ENCODE assay signal across 22 cellular contexts in the genomic region with DNA sequence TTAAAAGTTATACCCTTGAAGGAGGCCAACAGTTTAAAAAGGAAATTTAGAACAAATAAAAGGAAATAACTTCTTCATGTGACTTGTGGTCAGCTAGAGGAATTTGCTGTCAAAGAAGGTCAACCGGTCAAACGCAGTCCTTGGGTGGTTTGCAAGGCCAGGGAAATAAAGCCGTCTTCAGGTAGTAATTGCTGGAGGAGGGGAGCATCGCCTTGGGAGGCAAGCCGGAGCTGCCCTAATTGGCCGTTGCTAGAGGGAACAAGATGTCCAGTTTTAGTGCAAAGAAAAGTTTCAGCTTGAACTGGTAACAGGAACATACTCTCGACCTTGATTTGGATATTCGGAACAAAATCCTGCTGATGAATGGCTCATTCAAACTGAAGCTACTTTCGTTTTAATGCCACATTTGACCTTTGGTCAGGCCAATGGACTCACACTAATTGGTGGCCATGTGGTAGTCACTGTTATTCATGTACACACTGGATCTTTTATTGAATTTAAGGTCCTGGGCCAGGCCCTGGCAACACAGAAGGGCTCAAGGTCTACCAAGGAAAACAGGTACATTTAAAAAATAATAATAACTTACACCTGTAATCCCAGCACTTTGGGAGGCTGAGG. TPM values are rescaled to one million over a fixed set of nuclear protein-coding genes. Genes with fewer than 3 reads are reported as not detected.
DNase-seq lines count a peak whose midpoint lies in the region; ATAC-seq lines count a peak whose summit lies in the region.
"Had no signal": no experiment of that assay in that cellular context is flagged by ENCODE, and none has a peak within 500 bp of the region (broad histone marks: within the 10 kb centered on the region; RNA-seq: fewer than 3 reads in every experiment).

No MANE protein-coding gene starts in this region.

- no peaks in the 10 kb centered on the region for H3K9me3 ChIP-seq in SJSA1 (replicated peaks)
- peaks cover 0 to 4% of the 10 kb centered on the region in 2 donors for H3K9me3 ChIP-seq in neuronal stem cell (replicated peaks in 1 of 2; ENCODE audit: control insufficient read depth in 2 of 2, insufficient read depth in 1 of 2, low read depth in 1 of 2, low read length in 2 of 2)
- H3K9me3 ChIP-seq: A549, ascending aorta, gastroesophageal sphincter, lower lobe of right lung, prostate gland had no signal

- H3K4me1 ChIP-seq in SJSA1 (replicated peaks) (peaks cover 35% of the 10 kb centered on the region), neuronal stem cell (ENCODE audit: control insufficient read depth in 2 of 2, insufficient read depth in 1 of 2, low read depth in 1 of 2, low read length in 2 of 2) (peaks cover 3 to 5% of the 10 kb centered on the region in 2 donors)
- H3K4me1 ChIP-seq: ascending aorta, gastroesophageal sphincter, lower lobe of right lung, prostate gland had no signal

- no peak overlapping the region for H2BK12ac ChIP-seq in neuronal stem cell (ENCODE audit: low read length)

- peaks cover 2% of the 10 kb centered on the region for H3K9me3 Mint-ChIP-seq in activated naive CD8-positive, alpha-beta T cell treated with anti-CD3 and anti-CD28 coated beads for 36 hours
- H3K9me3 Mint-ChIP-seq: activated CD4-positive, alpha-beta T cell treated with anti-CD3 and anti-CD28 coated beads, Interleukin-2, amount 10 ng/mL, durations not matched to agents 24 days and 14 days had no signal

- DNase-seq in COLO829 (ENCODE audit: low spot score) (peak; percentile 58), SJSA1 (ENCODE audit: low read depth in 1 of 2, low spot score in 2 of 2) (peak; percentile 74 to 79), glomerular visceral epithelial cell (ENCODE audit: extremely low spot score) (peak; percentile 59), neuronal stem cell (ENCODE audit: low spot score) (no peak), GM19238 (ENCODE audit: insufficient read length, low spot score) (no peak), left cardiac atrium (no peak)
- no peak for DNase-seq in activated naive CD8-positive, alpha-beta T cell treated with anti-CD3 and anti-CD28 coated beads for 36 hours
- DNase-seq: activated CD4-positive, alpha-beta T cell treated with anti-CD3 and anti-CD28 coated beads, Interleukin-2, amount 10 ng/mL, durations not matched to agents 24 days and 14 days; activated gamma-delta T cell treated with Interleukin-2 at 50 U/mL for 16 hours; DMS153; HFFc6; lower lobe of right lung; NCI-H1694; NCI-H345; SW 1271 had no signal

- H3K27ac ChIP-seq in SJSA1 (peak overlapping the region; percentile 51), neuronal stem cell (replicated peaks; ENCODE audit: low read length) (no peak overlapping the region)
- H3K27ac ChIP-seq: A549, ascending aorta, gastroesophageal sphincter, lower lobe of right lung, prostate gland, RWPE1 had no signal

- no peak overlapping the region for H3K23ac ChIP-seq in neuronal stem cell (ENCODE audit: low read depth, low read length, poor library complexity)

- peak overlapping the region; percentile 18 for H2AFZ ChIP-seq in neuronal stem cell (ENCODE audit: low read length)

- H3K36me3 ChIP-seq in SJSA1 = no peaks in the 10 kb centered on the region
- peaks cover 0 to 2% of the 10 kb centered on the region in 2 donors for H3K36me3 ChIP-seq in neuronal stem cell (replicated peaks in 1 of 2; ENCODE audit: control insufficient read depth in 2 of 2, insufficient read depth in 2 of 2, low read length in 2 of 2)
- H3K36me3 ChIP-seq: ascending aorta, gastroesophageal sphincter, lower lobe of right lung, prostate gland had no signal

- H3K27me3 Mint-ChIP-seq in activated naive CD8-positive, alpha-beta T cell treated with anti-CD3 and anti-CD28 coated beads for 36 hours = no peaks in the 10 kb centered on the region
- H3K27me3 Mint-ChIP-seq: activated CD4-positive, alpha-beta T cell treated with anti-CD3 and anti-CD28 coated beads, Interleukin-2, amount 10 ng/mL, durations not matched to agents 24 days and 14 days had no signal

- no peaks in the 10 kb centered on the region for H3K79me1 ChIP-seq in neuronal stem cell (ENCODE audit: low read depth, low read length)

- H4K8ac ChIP-seq in neuronal stem cell (ENCODE audit: low read depth, low read length) = no peak overlapping the region

- no peaks in the 10 kb centered on the region for H3K36me3 Mint-ChIP-seq in activated naive CD8-positive, alpha-beta T cell treated with anti-CD3 and anti-CD28 coated beads for 36 hours
- H3K36me3 Mint-ChIP-seq: CD14-positive monocyte had no signal

- no peak overlapping the region for H3K4ac ChIP-seq in neuronal stem cell (ENCODE audit: low read length)

- no peak overlapping the region for H3K4me2 ChIP-seq in neuronal stem cell (ENCODE audit: insufficient read depth, low read length, poor library complexity, severe bottlenecking)
- H3K4me2 ChIP-seq: A549 had no signal

- H3K14ac ChIP-seq in neuronal stem cell (ENCODE audit: low read length) = no peak overlapping the region

- H3K4me3 ChIP-seq in SJSA1 = no peak overlapping the region
- H3K4me3 ChIP-seq in neuronal stem cell (ENCODE audit: low read length in 2 of 2) = no peak overlapping the region
- H3K4me3 ChIP-seq: A549, ascending aorta, gastroesophageal sphincter, lower lobe of right lung, prostate gland had no signal

- H2BK15ac ChIP-seq in neuronal stem cell (ENCODE audit: low read length) = no peak overlapping the region

- no peak overlapping the region for H2BK5ac ChIP-seq in neuronal stem cell (ENCODE audit: low read length)

- H3K18ac ChIP-seq in neuronal stem cell (ENCODE audit: low read length) = peak overlapping the region; percentile 3

- ATAC-seq in activated CD4-positive, CD25-positive, alpha-beta regulatory T cell treated with anti-CD3 and anti-CD28 coated beads, Interleukin-2, amount 50 U/mL, for 24 hours = no peak
- ATAC-seq in left cardiac atrium = no peak
- ATAC-seq: A549, gastroesophageal sphincter, lower lobe of right lung had no signal

- no peak overlapping the region for H4K91ac ChIP-seq in neuronal stem cell (ENCODE audit: low read depth, low read length, poor library complexity)

- no peaks in the 10 kb centered on the region for H3K27me3 ChIP-seq in SJSA1 (replicated peaks)
- peaks cover 0 to 6% (median 0%) of the 10 kb centered on the region in 3 experiments for H3K27me3 ChIP-seq in neuronal stem cell (ENCODE audit: control insufficient read depth in 3 of 3, insufficient read depth in 3 of 3, low read depth in 1 of 3, low read length in 3 of 3)
- H3K27me3 ChIP-seq: ascending aorta, gastroesophageal sphincter had no signal

- H3K27ac Mint-ChIP-seq in activated naive CD8-positive, alpha-beta T cell treated with anti-CD3 and anti-CD28 coated beads for 36 hours = no peak overlapping the region
- H3K27ac Mint-ChIP-seq: activated CD4-positive, alpha-beta T cell treated with anti-CD3 and anti-CD28 coated beads, Interleukin-2, amount 10 ng/mL, durations not matched to agents 24 days and 14 days; CD14-positive monocyte; HFFc6 had no signal

- H3K4me1 Mint-ChIP-seq in activated naive CD8-positive, alpha-beta T cell treated with anti-CD3 and anti-CD28 coated beads for 36 hours = no peaks in the 10 kb centered on the region
- H3K4me1 Mint-ChIP-seq: activated CD4-positive, alpha-beta T cell treated with anti-CD3 and anti-CD28 coated beads, Interleukin-2, amount 10 ng/mL, durations not matched to agents 24 days and 14 days; CD14-positive monocyte had no signal

- H2BK120ac ChIP-seq in neuronal stem cell (ENCODE audit: low read depth, low read length) = no peak overlapping the region

- no CpG with 5 or more reads among the region's 9 CpGs for whole genome bisulfite sequencing in neuronal stem cell (ENCODE audit: extremely low coverage in 2 of 2, insufficient read length in 2 of 2, insufficient replicate concordance in 1 of 2), 2 donors

- H2AK5ac ChIP-seq in neuronal stem cell (ENCODE audit: low read depth, low read length) = no peak overlapping the region

- intact Hi-C loops in left cardiac atrium (cut with DNase I) = no loop called here

- no peak overlapping the region for H3K9ac ChIP-seq in neuronal stem cell (ENCODE audit: low read depth, low read length, poor library complexity)

- H3K4me3 Mint-ChIP-seq in activated naive CD8-positive, alpha-beta T cell treated with anti-CD3 and anti-CD28 coated beads for 36 hours = no peak overlapping the region
- H3K4me3 Mint-ChIP-seq: activated CD4-positive, alpha-beta T cell treated with anti-CD3 and anti-CD28 coated beads, Interleukin-2, amount 10 ng/mL, durations not matched to agents 24 days and 14 days; CD14-positive monocyte; HFFc6 had no signal

RNA-seq across cellular contexts. Expression of a gene that starts 47.0 kb away (rescaled TPM):
- 38.8 and 54.3 TPM in 2 replicates for total RNA-seq in SJSA1 (2014; rRNA removed; shearing (Covaris generic))
- 54.4 TPM for polyA plus RNA-seq in neuronal stem cell (2013, experiment 1 of 2)
- polyA plus RNA-seq in neuronal stem cell (2013, experiment 2 of 2) = 55.6 TPM
- under 1 TPM in 1 of 2 experiments, not detected in 1; 0.30 TPM for total RNA-seq in activated naive CD8-positive, alpha-beta T cell treated with anti-CD3 and anti-CD28 coated beads for 36 hours
- 1 to 10 TPM; 3.8 to 7.7 TPM for total RNA-seq in left cardiac atrium

Comparison
In these comparisons a context has a peak if more than half of its experiments do, and no peak if none do; other contexts are left out.
1. DNase-seq: peak in COLO829 (single experiment), SJSA1 (2 of 2) and glomerular visceral epithelial cell (single experiment); none in neuronal stem cell (single experiment), activated naive CD8-positive, alpha-beta T cell treated with anti-CD3 and anti-CD28 coated beads for 36 hours (single experiment), GM19238 (single experiment) and left cardiac atrium (single experiment).